In genomic region chr4:113146876-113147358, GRCh38 we compare ENCODE assay signal across 8 cellular contexts.
A peak's percentile ranks its signal among the peaks of the same experiment; 100 is the strongest.
DNase-seq lines count a peak whose midpoint lies in the region; ATAC-seq and TF ChIP-seq lines count a peak whose summit lies in the region.

No MANE protein-coding gene starts in this region.

- H3K9me3 ChIP-seq in ascending aorta: no peaks in the 10 kb centered on the region
- H3K9me3 ChIP-seq in lung (ENCODE audit: control insufficient read depth in 2 of 2, insufficient read depth in 1 of 2, low read length in 1 of 2): no peaks in the 10 kb centered on the region

- no peak for DNase-seq in activated CD4-positive, alpha-beta T cell treated with anti-CD3 and anti-CD28 coated beads, Interleukin-2, amount 10 ng/mL, durations not matched to agents 7 days and 5 days
- DNase-seq in activated CD4-positive, alpha-beta T cell treated with anti-CD3 and anti-CD28 coated beads for 4 hours: no peak
- no peak for DNase-seq in ascending aorta (ENCODE audit: low spot score in 2 of 2)
- no peak for DNase-seq in lung (ENCODE audit: low spot score)
- no peak for DNase-seq in mesenteric fat pad (ENCODE audit: low spot score)
- DNase-seq in NK-92 treated with Interleukin-12 subunit alpha and Interleukin-12 subunit beta, amount 100 ng/mL, for 24 hours (lab: John Stamatoyannopoulos, UW): no peak
- DNase-seq in posterior vena cava (ENCODE audit: low spot score): no peak

- 38 to 53% methylated on average over 10 of the region's 10 CpGs for WGBS in lung, 2 donors

- intact Hi-C loops in ascending aorta (cut with DNase I) (no loop called here), posterior vena cava (cut with DNase I) (no loop called here)

- H3K36me3 ChIP-seq in ascending aorta (no peaks in the 10 kb centered on the region), lung (ENCODE audit: control insufficient read depth in 2 of 2, insufficient read depth in 2 of 2, low read length in 2 of 2) (no peaks in the 10 kb centered on the region)

- CTCF ChIA-PET in activated CD4-positive, alpha-beta T cell treated with anti-CD3 and anti-CD28 coated beads, Interleukin-2, amount 10 ng/mL, durations not matched to agents 7 days and 5 days (lab: Charles Lee): no interaction called here

- peak; percentile 86 for ATAC-seq in HG03097 (IDR thresholded peaks at IDR 0.05; ENCODE audit: low FRiP score, unreplicated experiment)
- ATAC-seq in lung (ENCODE audit: insufficient read depth, low FRiP score): no peak

- H3K27me3 ChIP-seq in ascending aorta (no peaks in the 10 kb centered on the region), lung (ENCODE audit: control insufficient read depth, insufficient read depth) (no peaks in the 10 kb centered on the region)

- H3K36me3 Mint-ChIP-seq in activated CD4-positive, alpha-beta T cell treated with anti-CD3 and anti-CD28 coated beads, Interleukin-2, amount 10 ng/mL, durations not matched to agents 7 days and 5 days (ENCODE audit: low read depth): no peaks in the 10 kb centered on the region

- POLR2A ChIA-PET in activated CD4-positive, alpha-beta T cell treated with anti-CD3 and anti-CD28 coated beads, Interleukin-2, amount 10 ng/mL, durations not matched to agents 7 days and 5 days (lab: Charles Lee): no interaction called here

- TF ChIP-seq CTCF in ascending aorta (IDR thresholded peaks at IDR 0.05) (no peak), lung (IDR thresholded peaks at IDR 0.05; ENCODE audit: control extremely low read depth, extremely low read depth) (no peak)

- peaks cover 13% of the 10 kb centered on the region for H3K4me1 Mint-ChIP-seq in activated CD4-positive, alpha-beta T cell treated with anti-CD3 and anti-CD28 coated beads, Interleukin-2, amount 10 ng/mL, durations not matched to agents 7 days and 5 days

- H3K4me3 Mint-ChIP-seq in activated CD4-positive, alpha-beta T cell treated with anti-CD3 and anti-CD28 coated beads, Interleukin-2, amount 10 ng/mL, durations not matched to agents 7 days and 5 days: peak overlapping the region; percentile 53

- H3K27me3 Mint-ChIP-seq in activated CD4-positive, alpha-beta T cell treated with anti-CD3 and anti-CD28 coated beads, Interleukin-2, amount 10 ng/mL, durations not matched to agents 7 days and 5 days: peaks cover 5% of the 10 kb centered on the region

- H3K4me3 ChIP-seq in ascending aorta: peak overlapping the region; percentile 44 to 63
- no peak overlapping the region for H3K4me3 ChIP-seq in lung

- H3K9me3 Mint-ChIP-seq in activated CD4-positive, alpha-beta T cell treated with anti-CD3 and anti-CD28 coated beads, Interleukin-2, amount 10 ng/mL, durations not matched to agents 7 days and 5 days: no peaks in the 10 kb centered on the region

- H3K27ac Mint-ChIP-seq in activated CD4-positive, alpha-beta T cell treated with anti-CD3 and anti-CD28 coated beads, Interleukin-2, amount 10 ng/mL, durations not matched to agents 7 days and 5 days: peak overlapping the region; percentile 86

- peak overlapping the region; percentile 52 to 73 for H3K27ac ChIP-seq in ascending aorta
- peak overlapping the region; percentile 2 to 95 for H3K27ac ChIP-seq in lung (ENCODE audit: low read depth in 1 of 2, low read length in 1 of 2)

- H3K4me1 ChIP-seq in ascending aorta (no peaks in the 10 kb centered on the region), lung (ENCODE audit: control insufficient read depth in 2 of 2, insufficient read depth in 2 of 2, low read length in 2 of 2) (peaks cover 7 to 10% of the 10 kb centered on the region in 2 donors)
